Comparison of ENCODE assay signal across 32 cellular contexts in genomic region chr17:73942668-73943415, GRCh38.
"Had no signal": no experiment of that assay in that cellular context is flagged by ENCODE, and none has a peak within 500 bp of the region (broad histone marks: within the 10 kb centered on the region; RNA-seq: fewer than 3 reads in every experiment).

No MANE protein-coding gene starts in this region.

- H3K9me3 ChIP-seq: ascending aorta, breast epithelium, colonic mucosa, esophagus squamous epithelium had no signal

- H3K36me3 Mint-ChIP-seq: activated naive CD4-positive, alpha-beta T cell treated with anti-CD3 and anti-CD28 coated beads, Interleukin-2, amount 10 ng/mL, durations not matched to agents 7 days and 5 days; activated naive CD4-positive, alpha-beta T cell treated with anti-CD3 and anti-CD28 coated beads, Interleukin-2, amount 50 U/mL, for 72 hours; activated naive CD8-positive, alpha-beta T cell treated with anti-CD3 and anti-CD28 coated beads, Interleukin-2, amount 10 ng/mL, durations not matched to agents 7 days and 5 days; brain had no signal

- H3K4me3 Mint-ChIP-seq: activated B cell treated with CpG ODN at 0.5 μM for 24 hours; activated CD8-positive, alpha-beta T cell treated with anti-CD3 and anti-CD28 coated beads for 36 hours; activated naive CD4-positive, alpha-beta T cell treated with anti-CD3 and anti-CD28 coated beads, Interleukin-2, amount 10 ng/mL, durations not matched to agents 7 days and 5 days; activated naive CD8-positive, alpha-beta T cell treated with anti-CD3 and anti-CD28 coated beads, Interleukin-2, amount 10 ng/mL, durations not matched to agents 7 days and 5 days; activated T-cell treated with anti-CD3 and anti-CD28 coated beads, Interleukin-2, amount 50 U/mL, for 24 hours; activated T-cell treated with anti-CD3 and anti-CD28 coated beads, Interleukin-2, amount 50 U/mL, for 72 hours; brain; T-helper 17 cell; T-helper 2 cell treated with Interferon-gamma antibody and Interleukin-4, amounts not matched to agents 5 μg/mL and 100 μg/mL, for 36 hours had no signal

- H3K4me1 ChIP-seq: ascending aorta, breast epithelium, colonic mucosa, esophagus squamous epithelium, gastroesophageal sphincter had no signal

- H3K9me3 Mint-ChIP-seq: activated B cell treated with CpG ODN at 0.5 μM for 24 hours; activated CD8-positive, alpha-beta T cell treated with anti-CD3 and anti-CD28 coated beads for 36 hours; activated naive CD4-positive, alpha-beta T cell treated with anti-CD3 and anti-CD28 coated beads, Interleukin-2, amount 10 ng/mL, durations not matched to agents 7 days and 5 days; activated naive CD4-positive, alpha-beta T cell treated with anti-CD3 and anti-CD28 coated beads, Interleukin-2, amount 50 U/mL, for 72 hours; activated naive CD8-positive, alpha-beta T cell treated with anti-CD3 and anti-CD28 coated beads, Interleukin-2, amount 10 ng/mL, durations not matched to agents 7 days and 5 days; activated T-cell treated with anti-CD3 and anti-CD28 coated beads, Interleukin-2, amount 50 U/mL, for 24 hours; activated T-cell treated with anti-CD3 and anti-CD28 coated beads, Interleukin-2, amount 50 U/mL, for 72 hours; T-helper 2 cell treated with Interferon-gamma antibody and Interleukin-4, amounts not matched to agents 5 μg/mL and 100 μg/mL, for 36 hours had no signal

- H3K27me3 Mint-ChIP-seq: activated T-cell treated with anti-CD3 and anti-CD28 coated beads, Interleukin-2, amount 50 U/mL, for 24 hours had no signal

- H3K27ac ChIP-seq: ascending aorta, breast epithelium, cardiac muscle cell, colonic mucosa, esophagus squamous epithelium, gastroesophageal sphincter, WERI-Rb-1 had no signal

- H3K36me3 ChIP-seq: ascending aorta, breast epithelium, cardiac muscle cell, colonic mucosa, esophagus squamous epithelium, gastroesophageal sphincter, WERI-Rb-1 had no signal

- H3K4me3 ChIP-seq: ascending aorta, breast epithelium, cardiac muscle cell, colonic mucosa, esophagus squamous epithelium, gastroesophageal sphincter had no signal

- DNase-seq: activated B cell treated with CpG ODN at 0.5 μM for 24 hours; activated CD4-positive, alpha-beta T cell treated with anti-CD3 and anti-CD28 coated beads for 48 hours; activated CD4-positive, alpha-beta T cell treated with anti-CD3 and anti-CD28 coated beads, Interleukin-2, amount 50 U/mL, for 1 hour; activated CD4-positive, alpha-beta T cell treated with anti-CD3 and anti-CD28 coated beads, Interleukin-2, amount 50 U/mL, for 48 hours; activated CD8-positive, alpha-beta memory T cell treated with anti-CD3 and anti-CD28 coated beads, Interleukin-2, amount 50 U/mL, for 48 hours; activated CD8-positive, alpha-beta T cell treated with anti-CD3 and anti-CD28 coated beads for 36 hours; activated gamma-delta T cell; activated naive CD4-positive, alpha-beta T cell; activated naive CD4-positive, alpha-beta T cell treated with anti-CD3 and anti-CD28 coated beads, Interleukin-2, amount 10 ng/mL, durations not matched to agents 7 days and 5 days; activated naive CD8-positive, alpha-beta T cell treated with anti-CD3 and anti-CD28 coated beads, Interleukin-2, amount 10 ng/mL, durations not matched to agents 7 days and 5 days; activated T-cell treated with anti-CD3 and anti-CD28 coated beads for 4 hours; activated T-cell treated with anti-CD3 and anti-CD28 coated beads, Interleukin-2, amount 50 U/mL, for 24 hours; activated T-cell treated with anti-CD3 and anti-CD28 coated beads, Interleukin-2, amount 50 U/mL, for 72 hours; central memory CD4-positive, alpha-beta T cell; cerebellar nuclear complex; colonic mucosa; effector memory CD4-positive, alpha-beta T cell; erythroblast; esophagus squamous epithelium; foreskin melanocyte; T-helper 1 cell; T-helper 17 cell; T1000; WERI-Rb-1 had no signal

- H3K4me1 Mint-ChIP-seq: activated B cell treated with CpG ODN at 0.5 μM for 24 hours; activated naive CD4-positive, alpha-beta T cell treated with anti-CD3 and anti-CD28 coated beads, Interleukin-2, amount 10 ng/mL, durations not matched to agents 7 days and 5 days; activated naive CD8-positive, alpha-beta T cell treated with anti-CD3 and anti-CD28 coated beads, Interleukin-2, amount 10 ng/mL, durations not matched to agents 7 days and 5 days; T-helper 17 cell had no signal

- H3K27ac Mint-ChIP-seq: activated B cell treated with CpG ODN at 0.5 μM for 24 hours; activated CD8-positive, alpha-beta T cell treated with anti-CD3 and anti-CD28 coated beads for 36 hours; activated naive CD4-positive, alpha-beta T cell treated with anti-CD3 and anti-CD28 coated beads, Interleukin-2, amount 10 ng/mL, durations not matched to agents 7 days and 5 days; activated naive CD4-positive, alpha-beta T cell treated with anti-CD3 and anti-CD28 coated beads, Interleukin-2, amount 50 U/mL, for 72 hours; activated naive CD8-positive, alpha-beta T cell treated with anti-CD3 and anti-CD28 coated beads, Interleukin-2, amount 10 ng/mL, durations not matched to agents 7 days and 5 days; activated T-cell treated with anti-CD3 and anti-CD28 coated beads, Interleukin-2, amount 50 U/mL, for 24 hours; activated T-cell treated with anti-CD3 and anti-CD28 coated beads, Interleukin-2, amount 50 U/mL, for 72 hours; brain; T-helper 17 cell; T-helper 2 cell treated with Interferon-gamma antibody and Interleukin-4, amounts not matched to agents 5 μg/mL and 100 μg/mL, for 36 hours had no signal

- H3K27me3 ChIP-seq: ascending aorta, breast epithelium, colonic mucosa had no signal

- ATAC-seq: activated CD4-positive, CD25-positive, alpha-beta regulatory T cell treated with anti-CD3 and anti-CD28 coated beads, Interleukin-2, amount 50 U/mL, for 24 hours; activated CD8-positive, alpha-beta T cell treated with anti-CD3 and anti-CD28 coated beads for 36 hours; activated naive CD4-positive, alpha-beta T cell treated with anti-CD3 and anti-CD28 coated beads, Interleukin-2, amount 50 U/mL, for 72 hours; activated T-cell treated with anti-CD3 and anti-CD28 coated beads, Interleukin-2, amount 50 U/mL, for 72 hours; gastroesophageal sphincter; T-helper 17 cell had no signal
